In the genomic region with DNA sequence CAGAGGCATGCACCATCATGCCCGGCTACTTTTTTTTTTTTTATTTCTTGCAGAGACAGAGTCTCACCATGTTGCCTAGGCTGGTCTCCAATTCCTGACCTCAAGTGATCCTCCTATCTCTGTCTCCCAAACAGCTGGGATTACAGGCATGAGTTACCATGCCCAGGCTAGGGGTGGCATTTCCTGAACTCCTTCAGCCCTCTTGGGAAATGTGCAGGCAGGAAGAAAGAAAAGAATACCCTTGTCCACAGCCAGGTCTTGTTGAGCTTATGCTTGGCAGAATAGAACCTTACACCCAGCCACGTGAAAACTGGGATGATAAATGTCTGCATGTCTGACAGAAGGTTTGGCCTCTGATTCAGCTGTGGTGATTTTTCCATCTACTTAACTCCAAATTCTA, we compare ENCODE assay signal across 30 cellular contexts.
"Had no signal": no experiment of that assay in that cellular context is flagged by ENCODE, and none has a peak within 500 bp of the region (broad histone marks: within the 10 kb centered on the region; RNA-seq: fewer than 3 reads in every experiment).

No MANE protein-coding gene starts in this region.

- H3K9ac ChIP-seq: KMS-11, SK-N-SH had no signal

- H3K4me1 ChIP-seq: SJCRH30 had no signal

- H3K27me3 Mint-ChIP-seq: activated B cell treated with CpG ODN at 0.5 μM for 24 hours; activated CD4-positive, alpha-beta T cell treated with anti-CD3 and anti-CD28 coated beads, Interleukin-2, amount 10 ng/mL, durations not matched to agents 24 days and 14 days; activated CD8-positive, alpha-beta memory T cell treated with anti-CD3 and anti-CD28 coated beads, Interleukin-2, amount 10 ng/mL, durations not matched to agents 7 days and 5 days; activated T-cell treated with anti-CD3 and anti-CD28 coated beads, Interleukin-2, amount 50 U/mL, for 24 hours; brain; T-helper 17 cell had no signal

- H3K4me1 Mint-ChIP-seq: activated B cell treated with CpG ODN at 0.5 μM for 24 hours; activated CD4-positive, alpha-beta T cell treated with anti-CD3 and anti-CD28 coated beads, Interleukin-2, amount 10 ng/mL, durations not matched to agents 24 days and 14 days; activated CD8-positive, alpha-beta memory T cell treated with anti-CD3 and anti-CD28 coated beads, Interleukin-2, amount 10 ng/mL, durations not matched to agents 7 days and 5 days; activated naive CD4-positive, alpha-beta T cell treated with anti-CD3 and anti-CD28 coated beads, Interleukin-2, amount 50 U/mL, for 24 hours; brain; T-helper 17 cell had no signal

- H3K36me3 Mint-ChIP-seq: activated CD8-positive, alpha-beta memory T cell treated with anti-CD3 and anti-CD28 coated beads, Interleukin-2, amount 10 ng/mL, durations not matched to agents 7 days and 5 days had no signal

- H3K36me3 ChIP-seq: SJCRH30 had no signal

- H3K4me2 ChIP-seq: KMS-11, SK-N-SH had no signal

- H3K27ac ChIP-seq: KMS-11, SJCRH30 had no signal

- DNase-seq: activated B cell treated with CpG ODN at 0.5 μM for 24 hours; activated CD4-positive, alpha-beta T cell treated with anti-CD3 and anti-CD28 coated beads for 1 hour; activated CD4-positive, alpha-beta T cell treated with anti-CD3 and anti-CD28 coated beads, Interleukin-2, amount 10 ng/mL, durations not matched to agents 24 days and 14 days; activated CD4-positive, alpha-beta T cell treated with anti-CD3 and anti-CD28 coated beads, Interleukin-2, amount 50 U/mL, for 48 hours; activated CD8-positive, alpha-beta memory T cell treated with anti-CD3 and anti-CD28 coated beads, Interleukin-2, amount 10 ng/mL, durations not matched to agents 7 days and 5 days; activated effector memory CD4-positive, alpha-beta T cell treated with Interleukin-2 at 50 U/mL for 16 hours; activated naive CD4-positive, alpha-beta T cell; activated T-cell treated with anti-CD3 and anti-CD28 coated beads, Interleukin-2, amount 50 U/mL, for 24 hours; aorta; NCI-H1092; NCI-H1417 treated with DMSO at 0.1 percent for 48 hours; NCI-H1694; NCI-H2029; NCI-H2107; NCI-H2171 treated with DMSO at 0.1 percent for 48 hours; NCI-H345; NCI-H510A; NCI-H526 treated with DMSO at 0.1 percent for 48 hours; NCI-H82; RPMI8226; SJCRH30; SK-N-SH; T-helper 17 cell; T-helper 9 cell had no signal

- H3K4me3 Mint-ChIP-seq: activated B cell treated with CpG ODN at 0.5 μM for 24 hours; activated CD4-positive, alpha-beta T cell treated with anti-CD3 and anti-CD28 coated beads, Interleukin-2, amount 10 ng/mL, durations not matched to agents 24 days and 14 days; activated CD8-positive, alpha-beta memory T cell treated with anti-CD3 and anti-CD28 coated beads, Interleukin-2, amount 10 ng/mL, durations not matched to agents 7 days and 5 days; activated naive CD4-positive, alpha-beta T cell treated with anti-CD3 and anti-CD28 coated beads, Interleukin-2, amount 50 U/mL, for 24 hours; activated T-cell treated with anti-CD3 and anti-CD28 coated beads, Interleukin-2, amount 50 U/mL, for 24 hours; activated T-helper 1 cell treated with anti-CD3 and anti-CD28 coated beads, Interleukin-12 subunit alpha, Interleukin-12 subunit beta, Interleukin-2, Interleukin-4 antibody, amounts not matched to agents 30 ng/mL and 10 ng/mL and 1 ng/mL, durations not matched to agents 14 hours and 24 hours and 36 hours; brain; T-helper 17 cell had no signal

- H3K4me3 ChIP-seq: SJCRH30 had no signal

- ATAC-seq: activated CD8-positive, alpha-beta memory T cell treated with anti-CD3 and anti-CD28 coated beads, Interleukin-2, amount 10 ng/mL, durations not matched to agents 7 days and 5 days; Panc1; Right ventricle myocardium inferior; T-helper 17 cell had no signal

- H3K27me3 ChIP-seq: SJCRH30 had no signal

- H3K9me3 ChIP-seq: SJCRH30, SK-N-SH had no signal

- H3K27ac Mint-ChIP-seq: activated B cell treated with CpG ODN at 0.5 μM for 24 hours; activated CD4-positive, alpha-beta T cell treated with anti-CD3 and anti-CD28 coated beads, Interleukin-2, amount 10 ng/mL, durations not matched to agents 24 days and 14 days; activated CD8-positive, alpha-beta memory T cell treated with anti-CD3 and anti-CD28 coated beads, Interleukin-2, amount 10 ng/mL, durations not matched to agents 7 days and 5 days; activated naive CD4-positive, alpha-beta T cell treated with anti-CD3 and anti-CD28 coated beads, Interleukin-2, amount 50 U/mL, for 24 hours; activated T-cell treated with anti-CD3 and anti-CD28 coated beads, Interleukin-2, amount 50 U/mL, for 24 hours; activated T-helper 1 cell treated with anti-CD3 and anti-CD28 coated beads, Interleukin-12 subunit alpha, Interleukin-12 subunit beta, Interleukin-2, Interleukin-4 antibody, amounts not matched to agents 30 ng/mL and 10 ng/mL and 1 ng/mL, durations not matched to agents 14 hours and 24 hours and 36 hours; brain; T-helper 17 cell had no signal
